10 cellular contexts compared by ENCODE assay signal in the genomic region with DNA sequence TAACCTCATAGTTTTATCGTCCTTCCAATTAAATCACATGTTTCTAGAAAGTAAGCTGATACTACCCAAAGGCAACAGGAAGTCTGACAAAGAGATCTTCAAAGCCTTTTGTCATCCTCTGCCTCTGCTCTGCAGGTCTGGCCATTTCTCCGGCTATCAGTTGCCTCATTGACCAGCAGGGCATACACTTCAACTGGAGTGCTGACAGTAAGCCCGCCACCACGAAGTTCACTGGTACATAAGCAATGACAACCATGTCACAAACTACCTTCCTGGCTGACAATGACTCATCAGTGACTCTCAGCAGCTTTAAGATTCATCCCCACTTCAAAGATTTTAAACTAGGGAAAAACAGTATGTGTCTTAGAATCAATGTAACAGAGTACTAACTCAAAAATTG. TPM values are rescaled to one million over a fixed set of nuclear protein-coding genes. Genes with fewer than 3 reads are reported as not detected.
DNase-seq lines count a peak whose midpoint lies in the region; ATAC-seq and TF ChIP-seq lines count a peak whose summit lies in the region.
"Had no signal": no experiment of that assay in that cellular context is flagged by ENCODE, and none has a peak within 500 bp of the region (broad histone marks: within the 10 kb centered on the region; RNA-seq: fewer than 3 reads in every experiment).

No MANE protein-coding gene starts in this region.

- in situ Hi-C loops in GM13976 (cut with MboI; ENCODE audit: low sequenced_read_pairs, unreplicated experiment), result no loop called here

- H3K9me2 ChIP-seq in PC-3 (replicated peaks; ENCODE audit: low read length), result no peaks in the 10 kb centered on the region

- intact Hi-C loops in PC-3 (cut with micrococcal nuclease), result no loop called here
- intact Hi-C loops in psoas muscle (cut with DNase I), result no loop called here

- 79 to 88% (median 84%) methylated on average over 4 of the region's 4 CpGs for WGBS in psoas muscle, 3 donors

- no peak overlapping the region for H3K9ac ChIP-seq in PC-3 (ENCODE audit: low read length)

- peak; percentile 42; the same call in 1 of the 2 replicates for ATAC-seq in PC-3
- ATAC-seq in activated naive CD4-positive, alpha-beta T cell treated with anti-CD3 and anti-CD28 coated beads, Interleukin-2, amount 50 U/mL, for 72 hours, result peak; percentile 92 to 94
- peak; percentile 40 to 95 (median 50) for ATAC-seq in psoas muscle
- ATAC-seq: pancreas had no signal

- peaks cover 37% of the 10 kb centered on the region; the same call in 1 of the 2 replicates for H3K79me2 ChIP-seq in PC-3 (ENCODE audit: low read length)

- H3K4me1 ChIP-seq in PC-3 (ENCODE audit: insufficient read depth, low read length) (no peaks in the 10 kb centered on the region; the same call in 1 of the 2 replicates), psoas muscle (peaks cover 11% of the 10 kb centered on the region)
- H3K4me1 ChIP-seq: pancreas, SJSA1 had no signal

- H3F3A ChIP-seq in PC-3 (ENCODE audit: low read length, unreplicated experiment), result no peaks in the 10 kb centered on the region

- peaks cover 5% of the 10 kb centered on the region in 2 donors for H3K9me3 Mint-ChIP-seq in activated naive CD4-positive, alpha-beta T cell treated with anti-CD3 and anti-CD28 coated beads, Interleukin-2, amount 50 U/mL, for 72 hours
- no peaks in the 10 kb centered on the region for H3K9me3 Mint-ChIP-seq in glutamatergic neuron (ENCODE audit: unreplicated experiment)

- H3K36me3 ChIP-seq in PC-3 (ENCODE audit: low read depth, low read length) (no peaks in the 10 kb centered on the region), psoas muscle (ENCODE audit: insufficient read depth in 1 of 2, low read depth in 1 of 2) (no peaks in the 10 kb centered on the region)
- H3K36me3 ChIP-seq: pancreas had no signal

- H3K9me3 ChIP-seq in PC-3 (ENCODE audit: low read length) (no peaks in the 10 kb centered on the region), psoas muscle (no peaks in the 10 kb centered on the region)
- H3K9me3 ChIP-seq: pancreas, SJSA1 had no signal

- no TSS peak for BruUV-seq in PC-3 (replicated peaks; lab: Mats Ljungman, UMichigan)

- peak overlapping the region; percentile 2 to 78 for H3K27ac Mint-ChIP-seq in activated naive CD4-positive, alpha-beta T cell treated with anti-CD3 and anti-CD28 coated beads, Interleukin-2, amount 50 U/mL, for 72 hours
- no peak overlapping the region for H3K27ac Mint-ChIP-seq in glutamatergic neuron (ENCODE audit: unreplicated experiment)

- H3K27ac ChIP-seq in PC-3 (ENCODE audit: low read length), result no peak overlapping the region
- H3K27ac ChIP-seq in psoas muscle, result peak overlapping the region; percentile 2
- H3K27ac ChIP-seq: pancreas, SJSA1 had no signal

- POLR2A ChIA-PET in PC-3 (lab: Charles Lee; ENCODE audit: unreplicated experiment), result no interaction called here

- CTCF ChIA-PET in PC-3 (lab: Charles Lee), result no interaction called here

- H3K27me3 ChIP-seq in PC-3 (ENCODE audit: low read length) (no peaks in the 10 kb centered on the region), psoas muscle (ENCODE audit: insufficient read depth in 3 of 3, low read length in 2 of 3) (no peaks in the 10 kb centered on the region)
- H3K27me3 ChIP-seq: pancreas, SJSA1 had no signal

- DNase-seq in EH (ENCODE audit: low read depth), result peak; percentile 32
- peak; percentile 5 for DNase-seq in PC-3
- peak in 1 of 2 donors; percentile 33 for DNase-seq in activated naive CD4-positive, alpha-beta T cell treated with anti-CD3 and anti-CD28 coated beads, Interleukin-2, amount 50 U/mL, for 72 hours (ENCODE audit: low spot score in 2 of 2)
- DNase-seq in psoas muscle, result no peak
- DNase-seq in inferior parietal cortex (ENCODE audit: extremely low spot score), result no peak
- no peak for DNase-seq in GM13976 (ENCODE audit: low spot score)
- DNase-seq in glutamatergic neuron, result no peak
- DNase-seq in activated effector memory CD4-positive, alpha-beta T cell treated with anti-CD3 and anti-CD28 coated beads, Interleukin-2, amount 50 U/mL, for 16 hours, result no peak
- DNase-seq: pancreas had no signal

- H4K20me1 ChIP-seq in PC-3 (ENCODE audit: low read length), result no peaks in the 10 kb centered on the region

- peaks cover 9% of the 10 kb centered on the region in 2 donors for H3K36me3 Mint-ChIP-seq in activated naive CD4-positive, alpha-beta T cell treated with anti-CD3 and anti-CD28 coated beads, Interleukin-2, amount 50 U/mL, for 72 hours
- no peaks in the 10 kb centered on the region for H3K36me3 Mint-ChIP-seq in glutamatergic neuron (ENCODE audit: unreplicated experiment)

- H3K4me2 ChIP-seq in PC-3 (ENCODE audit: low read length), result no peak overlapping the region

- no peaks in the 10 kb centered on the region for H3K27me3 Mint-ChIP-seq in glutamatergic neuron (ENCODE audit: unreplicated experiment)

- no peak overlapping the region for H2AFZ ChIP-seq in PC-3 (ENCODE audit: low read length)

- H3K4me3 ChIP-seq in PC-3 (ENCODE audit: low read length) (no peak overlapping the region), psoas muscle (no peak overlapping the region)
- H3K4me3 ChIP-seq: pancreas, SJSA1 had no signal

- peaks cover 7% of the 10 kb centered on the region for H3K4me1 Mint-ChIP-seq in glutamatergic neuron (ENCODE audit: low read depth, unreplicated experiment)

- no peak for TF ChIP-seq CTCF in PC-3 (conservative IDR thresholded peaks at IDR 0.05; ENCODE audit: low read depth, low read length)
- no peak for TF ChIP-seq CTCF in psoas muscle (IDR thresholded peaks at IDR 0.05)
- TF ChIP-seq CTCF in GM13976 (IDR thresholded peaks at IDR 0.05; ENCODE audit: borderline replicate concordance, control extremely low read depth, extremely low read depth, insufficient read depth, missing control alignments), result no peak
- TF ChIP-seq CTCF in glutamatergic neuron (IDR thresholded peaks at IDR 0.05; ENCODE audit: partially characterized antibody, unreplicated experiment), result no peak

- H3K4me3 Mint-ChIP-seq in glutamatergic neuron (ENCODE audit: unreplicated experiment), result no peak overlapping the region

RNA-seq across cellular contexts. Expression of a gene that starts 20.6 kb away (rescaled TPM):
- total RNA-seq in PC-3 (2014; rRNA removed) (53.3 and 63.3 TPM in 2 replicates), psoas muscle (10 to 100 TPM; 13.5 to 22.6 (median 19.5) TPM), glutamatergic neuron (ENCODE audit: unreplicated experiment) (45.9 TPM)
- 10 to 100 TPM; 49.8 to 52.3 TPM for total RNA-seq in activated naive CD4-positive, alpha-beta T cell treated with anti-CD3 and anti-CD28 coated beads, Interleukin-2, amount 50 U/mL, for 72 hours
- polyA plus RNA-seq in psoas muscle, result 10 to 100 TPM; 12.2 to 29.8 (median 26.3) TPM

Comparison
In these comparisons a context has a peak if more than half of its experiments do, and no peak if none do; other contexts are left out.
1. DNase-seq: peak in EH (single experiment) and PC-3 (single experiment); none in psoas muscle (0 of 2), inferior parietal cortex (single experiment), GM13976 (single experiment), glutamatergic neuron (single experiment) and activated effector memory CD4-positive, alpha-beta T cell treated with anti-CD3 and anti-CD28 coated beads, Interleukin-2, amount 50 U/mL, for 16 hours (single experiment).
2. ATAC-seq: peak in every context shown above with its lines; median percentile 93 in activated naive CD4-positive, alpha-beta T cell treated with anti-CD3 and anti-CD28 coated beads, Interleukin-2, amount 50 U/mL, for 72 hours; 50 in psoas muscle; 42 in PC-3.